In genomic region chrX:119728487-119728886, GRCh38 we compare ENCODE assay signal across 16 cellular contexts. TPM values are rescaled to one million over a fixed set of nuclear protein-coding genes. Genes with fewer than 3 reads are reported as not detected.
A peak's percentile ranks its signal among the peaks of the same experiment; 100 is the strongest.
DNase-seq lines count a peak whose midpoint lies in the region; ATAC-seq, FAIRE-seq and TF ChIP-seq lines count a peak whose summit lies in the region.
"Had no signal": no experiment of that assay in that cellular context is flagged by ENCODE, and none has a peak within 500 bp of the region (broad histone marks: within the 10 kb centered on the region; RNA-seq: fewer than 3 reads in every experiment).

No MANE protein-coding gene starts in this region.

- H3K4me1 Mint-ChIP-seq in neural progenitor cell: peaks cover 7% of the 10 kb centered on the region

- RAD21 ChIA-PET in GM12878 (lab: Charles Lee; ENCODE audit: unreplicated experiment): interaction anchor here (0.9 to 5.0 kb wide), 35 partner anchors 8 to 216 kb away, joined by 3 to 60 read pairs (median 8); partner anchors contain the start of genes NKRF, RPL39 and SEPTIN6

- H3K4me3 Mint-ChIP-seq in neural progenitor cell: no peak overlapping the region

- no peaks in the 10 kb centered on the region for H3K27me3 ChIP-seq in Karpas-422 (ENCODE audit: low read length)
- no peaks in the 10 kb centered on the region for H3K27me3 ChIP-seq in GM12878 (replicated peaks in 1 of 2; ENCODE audit: control insufficient read depth in 2 of 2, insufficient read depth in 2 of 2, low read length in 1 of 2)
- H3K27me3 ChIP-seq in neural progenitor cell: no peaks in the 10 kb centered on the region
- H3K27me3 ChIP-seq in upper lobe of left lung: no peaks in the 10 kb centered on the region
- H3K27me3 ChIP-seq: SJCRH30 had no signal

- no peaks in the 10 kb centered on the region for H3K9me3 ChIP-seq in Karpas-422 (ENCODE audit: low read length)
- H3K9me3 ChIP-seq in GM12878 (replicated peaks; ENCODE audit: control insufficient read depth, insufficient read depth, low read length): no peaks in the 10 kb centered on the region
- H3K9me3 ChIP-seq in neural progenitor cell (ENCODE audit: low read depth): no peaks in the 10 kb centered on the region
- H3K9me3 ChIP-seq in upper lobe of left lung: no peaks in the 10 kb centered on the region
- H3K9me3 ChIP-seq: SJCRH30 had no signal

- in situ Hi-C loops in GM12878 (cut with MboI): loop anchor here (5.0 kb wide), 1 partner anchor 106 kb away; no protein-coding TSS in a partner anchor

- WGBS in GM12878 (ENCODE audit: insufficient coverage, insufficient replicate concordance, low lambda C conversion rate, missing lambda C conversion rate): 52% methylated on average over 5 of the region's 5 CpGs
- WGBS in upper lobe of left lung, 2 donors: 64 to 79% methylated on average over 5 of the region's 5 CpGs

- H3K36me3 Mint-ChIP-seq in neural progenitor cell: no peaks in the 10 kb centered on the region

- H3K36me3 ChIP-seq in Karpas-422 (ENCODE audit: insufficient read depth, low read length) (no peaks in the 10 kb centered on the region), GM12878 (ENCODE audit: control insufficient read depth in 2 of 2, insufficient read depth in 2 of 2, low read length in 1 of 2) (no peaks in the 10 kb centered on the region), neural progenitor cell (no peaks in the 10 kb centered on the region), upper lobe of left lung (no peaks in the 10 kb centered on the region)
- H3K36me3 ChIP-seq: SJCRH30 had no signal

- H3K27ac Mint-ChIP-seq in neural progenitor cell: no peak overlapping the region

- SMC1A ChIA-PET in GM12878 (lab: Charles Lee; ENCODE audit: uncharacterized antibody, unreplicated experiment): interaction anchor here (0.6 to 8.2 kb wide), 42 partner anchors 10 to 250 kb away, joined by 3 to 166 read pairs (median 8); partner anchors contain the start of genes NKRF, SEPTIN6 and SOWAHD

- DNase-seq in NCI-H748 (lab: John Stamatoyannopoulos, UW; ENCODE audit: unreplicated experiment): peak; percentile 30
- DNase-seq in NCI-H748 treated with DMSO at 0.1 percent for 48 hours (lab: John Stamatoyannopoulos, UW): no peak
- peak; percentile 51 for DNase-seq in Karpas-422
- DNase-seq in GM12878 (ENCODE audit: low read depth, low spot score): no peak
- peak; percentile 20 for DNase-seq in neural progenitor cell (ENCODE audit: low spot score)
- no peak for DNase-seq in upper lobe of left lung
- DNase-seq in central memory CD4-positive, alpha-beta T cell: no peak
- DNase-seq: ACHN; activated naive CD4-positive, alpha-beta T cell; DMS79; foreskin fibroblast; posterior cingulate gyrus; SJCRH30; stimulated activated CD4-positive, alpha-beta T cell treated with anti-CD3 and anti-CD28 coated beads, Interleukin-12 subunit alpha, Interleukin-12 subunit beta, amount 100 ng/mL, for 4 hours had no signal

- BruUV-seq in GM12878 (replicated peaks; lab: Mats Ljungman, UMichigan): no TSS peak

- H4K20me1 ChIP-seq in Karpas-422 (ENCODE audit: insufficient read depth, low read depth, low read length): no peaks in the 10 kb centered on the region
- H4K20me1 ChIP-seq in GM12878 (ENCODE audit: control insufficient read depth, insufficient read depth): no peaks in the 10 kb centered on the region
- H4K20me1 ChIP-seq in neural progenitor cell (ENCODE audit: low read depth): no peaks in the 10 kb centered on the region

- no peak for FAIRE-seq in GM12878 (lab: Jason Lieb, UNC)
- FAIRE-seq: TTC549 had no signal

- TF ChIP-seq CTCF in GM12878 (IDR thresholded peaks at IDR 0.05 in 2 of 3, conservative IDR thresholded peaks at IDR 0.05 in 1 of 3; ENCODE audit: control insufficient read depth in 2 of 3, extremely low read depth in 1 of 3, insufficient read depth in 1 of 3, low read depth in 3 of 3, low read length in 3 of 3) (0 out of 6 replicates have a peak, but pooled peaks of 1 of the 3 experiments have one; percentile 15), neural progenitor cell (IDR thresholded peaks at IDR 0.05) (peak; percentile 26), upper lobe of left lung (IDR thresholded peaks at IDR 0.05) (no peak)

- H3K27me3 Mint-ChIP-seq in neural progenitor cell (ENCODE audit: insufficient read depth, low read depth): no peaks in the 10 kb centered on the region

- H3K4me2 ChIP-seq in Karpas-422 (ENCODE audit: low read depth, low read length, poor library complexity, severe bottlenecking) (no peak overlapping the region), GM12878 (ENCODE audit: control insufficient read depth, insufficient read depth) (no peak overlapping the region), neural progenitor cell (no peak overlapping the region)

- no peaks in the 10 kb centered on the region for H3F3A ChIP-seq in neural progenitor cell (ENCODE audit: low read depth)

- no peak overlapping the region for H3K4me3 ChIP-seq in Karpas-422 (ENCODE audit: low read length)
- H3K4me3 ChIP-seq in GM12878: no peak overlapping the region
- H3K4me3 ChIP-seq in neural progenitor cell: no peak overlapping the region
- no peak overlapping the region for H3K4me3 ChIP-seq in upper lobe of left lung
- H3K4me3 ChIP-seq: SJCRH30 had no signal

- TF ChIP-seq POLR2A in GM12878 (IDR thresholded peaks at IDR 0.05; ENCODE audit: low read depth, low read length) (no peak), upper lobe of left lung (IDR thresholded peaks at IDR 0.05) (no peak)

- H3K9ac ChIP-seq in Karpas-422 (ENCODE audit: low read length) (no peak overlapping the region), GM12878 (ENCODE audit: control insufficient read depth, insufficient read depth, low read length) (no peak overlapping the region), neural progenitor cell (no peak overlapping the region)

- POLR2A ChIA-PET in GM12878 (lab: Charles Lee): interaction anchor here (0.6 to 3.7 kb wide), 8 partner anchors 37 to 127 kb away, joined by 3 to 23 read pairs (median 5); partner anchors contain the start of gene NKRF

- intact Hi-C loops in GM12878 (cut with micrococcal nuclease; ENCODE audit: unreplicated experiment): loop anchor here (2.0 kb wide), 2 partner anchors 30 to 82 kb away; no protein-coding TSS in a partner anchor

- H3K27ac ChIP-seq in Karpas-422 (ENCODE audit: low read length) (no peak overlapping the region), GM12878 (ENCODE audit: control insufficient read depth, insufficient read depth) (no peak overlapping the region), neural progenitor cell (no peak overlapping the region), upper lobe of left lung (no peak overlapping the region)
- H3K27ac ChIP-seq: SJCRH30 had no signal

- peak; percentile 54 for ATAC-seq in GM12878
- ATAC-seq in upper lobe of left lung (ENCODE audit: low FRiP score in 2 of 2): no peak
- ATAC-seq in GM21576 (IDR thresholded peaks at IDR 0.05; ENCODE audit: unreplicated experiment): no peak

- no peak for TF ChIP-seq EP300 in GM12878 (IDR thresholded peaks at IDR 0.05; ENCODE audit: borderline replicate concordance in 1 of 2, control insufficient read depth in 1 of 2, low read depth in 2 of 2, low read length in 2 of 2)
- TF ChIP-seq EP300 in upper lobe of left lung (IDR thresholded peaks at IDR 0.05): no peak

- peaks cover 18% of the 10 kb centered on the region for H3K9me3 Mint-ChIP-seq in neural progenitor cell

- H3K4me1 ChIP-seq in Karpas-422 (ENCODE audit: low read length): no peaks in the 10 kb centered on the region
- H3K4me1 ChIP-seq in GM12878 (ENCODE audit: control insufficient read depth, insufficient read depth, low read length): no peaks in the 10 kb centered on the region
- H3K4me1 ChIP-seq in neural progenitor cell: no peaks in the 10 kb centered on the region
- peaks cover 0 to 3% (median 0%) of the 10 kb centered on the region in 4 donors for H3K4me1 ChIP-seq in upper lobe of left lung
- H3K4me1 ChIP-seq: SJCRH30 had no signal

- no peaks in the 10 kb centered on the region for H3K79me2 ChIP-seq in Karpas-422 (ENCODE audit: low read length)
- no peaks in the 10 kb centered on the region for H3K79me2 ChIP-seq in GM12878 (ENCODE audit: control insufficient read depth, insufficient read depth, low read length)
- H3K79me2 ChIP-seq in neural progenitor cell (ENCODE audit: low read depth): no peaks in the 10 kb centered on the region

- H2AFZ ChIP-seq in Karpas-422 (ENCODE audit: low read length) (no peak overlapping the region), GM12878 (ENCODE audit: control insufficient read depth, low read depth, low read length) (no peak overlapping the region), neural progenitor cell (replicated peaks) (no peak overlapping the region)

- no peaks in the 10 kb centered on the region for H3K9me2 ChIP-seq in Karpas-422 (replicated peaks; ENCODE audit: insufficient read depth, low read length)

- TF ChIP-seq RAD21 in GM12878 (IDR thresholded peaks at IDR 0.05; ENCODE audit: insufficient read depth, low read depth, low read length): no peak

- CTCF ChIA-PET in GM12878 (lab: Yijun Ruan, JAX): interaction anchor here (0.9 to 10.0 kb wide), 47 partner anchors 10 to 250 kb away, joined by 3 to 163 read pairs (median 13); partner anchors contain the start of genes NKRF, SEPTIN6, SOWAHD and UBE2A

RNA-seq across cellular contexts. Expression of gene SOWAHD, which starts 29.9 kb away (rescaled TPM):
- not detected in 2 replicates for total RNA-seq in Karpas-422 (2014; rRNA removed; shearing (Covaris generic); ENCODE audit: low replicate concordance)
- 3.8 and 5.0 TPM in 2 replicates for total RNA-seq in GM12878 (2013; cell fraction: nucleolus; rRNA removed)
- total RNA-seq in GM12878 (2014; rRNA removed): 5.4 and 5.6 TPM in 2 replicates
- 1.5 and 1.6 TPM in 2 replicates for total RNA-seq in GM12878 (2014; rRNA removed; fragmentation: Illumina TruSeq; extraction: Trizol)
- total RNA-seq in GM12878 (2021): 7.4 and 7.8 TPM in 2 replicates
- polyA plus RNA-seq in GM12878 (2011; ENCODE audit: low read depth): not detected
- 1.3 and 2.2 TPM in 2 replicates for polyA plus RNA-seq in GM12878 (2011; rRNA removed)
- 2.3 and 3.7 TPM in 2 replicates for polyA plus RNA-seq in GM12878 (2011; cell fraction: cytosol; rRNA removed)
- 2.3 TPM in 2 replicates for polyA plus RNA-seq in GM12878 (2011; cell fraction: nucleus; rRNA removed)
- polyA plus RNA-seq in GM12878 (2012): 1.0 and 2.8 TPM in 2 replicates
- polyA plus RNA-seq in GM12878 (2014; fragmentation: Illumina TruSeq; extraction: Trizol): 0.41 and 1.4 TPM in 2 replicates
- under 1 TPM; 0.27 to 0.69 TPM for polyA plus RNA-seq in GM12878 (2014; fragmentation: Nextera tagmentation; extraction: Ambion mirVana)
- polyA plus RNA-seq in GM12878 (2014; rRNA removed): 5.7 and 6.1 TPM in 2 replicates
- polyA plus RNA-seq in GM12878 (2016; fragmentation: Nextera tagmentation; extraction: Ambion mirVana): 1 to 10 TPM; 2.9 to 3.7 TPM
- 0.37 and 1.6 TPM in 2 replicates for polyA minus RNA-seq in GM12878 (2011; rRNA and poly(A)+ RNA removed)
- polyA minus RNA-seq in GM12878 (2011; cell fraction: cytosol; rRNA and poly(A)+ RNA removed): 0.94 and 1.1 TPM in 2 replicates
- polyA minus RNA-seq in GM12878 (2011; cell fraction: nucleus; rRNA and poly(A)+ RNA removed): 0.67 and 1.1 TPM in 2 replicates
- total RNA-seq in neural progenitor cell (ENCODE audit: low replicate concordance): 0.50 TPM in 1 of 2 replicates, not detected in the other
- 10 to 100 TPM in 1 of 6 donors, 1 to 10 TPM in 5; 3.2 to 11.6 (median 4.1) TPM for total RNA-seq in upper lobe of left lung
- total RNA-seq: SJCRH30 had no signal

RNA-seq across cellular contexts. Expression of gene SEPTIN6, which starts 35.5 kb away (rescaled TPM):
- 20.2 and 23.2 TPM in 2 replicates for total RNA-seq in Karpas-422 (2014; rRNA removed; shearing (Covaris generic); ENCODE audit: low replicate concordance)
- total RNA-seq in GM12878 (2013; cell fraction: nucleolus; rRNA removed): 335 and 357 TPM in 2 replicates
- 139 and 150 TPM in 2 replicates for total RNA-seq in GM12878 (2014; rRNA removed)
- 161 and 168 TPM in 2 replicates for total RNA-seq in GM12878 (2014; rRNA removed; fragmentation: Illumina TruSeq; extraction: Trizol)
- 215 and 222 TPM in 2 replicates for total RNA-seq in GM12878 (2021)
- polyA plus RNA-seq in GM12878 (2011; ENCODE audit: low read depth): 98.0 TPM
- 240 and 297 TPM in 2 replicates for polyA plus RNA-seq in GM12878 (2011; rRNA removed)
- 350 and 363 TPM in 2 replicates for polyA plus RNA-seq in GM12878 (2011; cell fraction: cytosol; rRNA removed)
- 168 and 185 TPM in 2 replicates for polyA plus RNA-seq in GM12878 (2011; cell fraction: nucleus; rRNA removed)
- 211 and 281 TPM in 2 replicates for polyA plus RNA-seq in GM12878 (2012)
- polyA plus RNA-seq in GM12878 (2014; fragmentation: Illumina TruSeq; extraction: Trizol): 324 and 353 TPM in 2 replicates
- 10 to 100 TPM; 37.2 to 48.4 TPM for polyA plus RNA-seq in GM12878 (2014; fragmentation: Nextera tagmentation; extraction: Ambion mirVana)
- 139 and 148 TPM in 2 replicates for polyA plus RNA-seq in GM12878 (2014; rRNA removed)
- 100 to 1,000 TPM; 147 to 160 TPM for polyA plus RNA-seq in GM12878 (2016; fragmentation: Nextera tagmentation; extraction: Ambion mirVana)
- polyA minus RNA-seq in GM12878 (2011; rRNA and poly(A)+ RNA removed): 422 and 449 TPM in 2 replicates
- 122 and 141 TPM in 2 replicates for polyA minus RNA-seq in GM12878 (2011; cell fraction: cytosol; rRNA and poly(A)+ RNA removed)
- polyA minus RNA-seq in GM12878 (2011; cell fraction: nucleus; rRNA and poly(A)+ RNA removed): 70.4 and 70.7 TPM in 2 replicates
- 19.4 and 21.7 TPM in 2 replicates for total RNA-seq in neural progenitor cell (ENCODE audit: low replicate concordance)
- total RNA-seq in upper lobe of left lung: 10 to 100 TPM; 12.3 to 27.2 (median 21.4) TPM

Comparison
In these comparisons a context has a peak if more than half of its experiments do, and no peak if none do; other contexts are left out.
1. DNase-seq: peak in NCI-H748 (single experiment), Karpas-422 (single experiment) and neural progenitor cell (single experiment); none in NCI-H748 treated with DMSO at 0.1 percent for 48 hours (single experiment), GM12878 (single experiment), upper lobe of left lung (0 of 2) and central memory CD4-positive, alpha-beta T cell (single experiment).